10 cellular contexts compared by ENCODE assay signal in genomic region chr17:65468321-65468720, GRCh38.
"Had no signal": no experiment of that assay in that cellular context is flagged by ENCODE, and none has a peak within 500 bp of the region (broad histone marks: within the 10 kb centered on the region; RNA-seq: fewer than 3 reads in every experiment).

No MANE protein-coding gene starts in this region.

- FAIRE-seq: H54, K562 had no signal

- DNase-seq: GM23248, GOT3, H9, HCEC 1CT, HFFc6, IMR-90, KG1 had no signal

- H3K4me3 Mint-ChIP-seq: H9, HFFc6 had no signal

- H3K27ac ChIP-seq: GM23248, HL-60 had no signal

- H3K9me3 Mint-ChIP-seq: H9, HFFc6 had no signal

- H2AFZ ChIP-seq: GM23248 had no signal

- H3K27ac Mint-ChIP-seq: HFFc6 had no signal

- H3K4me3 ChIP-seq: GM23248, K562 had no signal

- H3K9ac ChIP-seq: GM23248 had no signal
